8 cellular contexts compared by ENCODE assay signal in the genomic region with DNA sequence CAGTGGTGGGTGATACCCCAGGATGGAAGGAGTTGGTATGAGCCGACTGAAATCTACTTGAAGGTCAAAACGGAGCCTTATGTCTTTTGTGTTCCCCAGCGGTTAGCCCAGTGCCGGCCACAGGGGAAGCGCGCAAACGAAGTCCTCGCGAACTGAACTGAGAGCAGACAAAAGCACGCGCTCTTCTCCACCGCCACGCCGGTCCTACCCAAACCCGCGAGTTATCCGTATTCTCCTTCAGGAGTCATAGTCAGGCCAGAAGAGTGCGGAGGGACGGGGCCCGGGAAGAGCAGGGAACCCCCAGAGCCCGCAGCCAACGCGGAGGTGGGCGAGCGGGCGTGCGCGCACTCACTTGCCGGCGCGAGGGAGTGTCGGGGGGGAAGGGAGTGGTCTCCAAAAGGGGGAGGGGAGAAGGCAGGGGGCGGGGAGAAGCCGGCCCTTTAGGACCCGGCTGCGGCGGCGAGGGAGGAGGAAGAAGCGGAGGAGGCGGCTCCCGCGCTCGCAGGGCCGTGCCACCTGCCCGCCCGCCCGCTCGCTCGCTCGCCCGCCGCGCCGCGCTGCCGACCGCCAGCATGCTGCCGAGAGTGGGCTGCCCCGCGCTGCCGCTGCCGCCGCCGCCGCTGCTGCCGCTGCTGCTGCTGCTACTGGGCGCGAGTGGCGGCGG. TPM values are rescaled to one million over a fixed set of nuclear protein-coding genes. Genes with fewer than 3 reads are reported as not detected.
A peak's percentile ranks its signal among the peaks of the same experiment; 100 is the strongest.
DNase-seq lines count a peak whose midpoint lies in the region; ATAC-seq and TF ChIP-seq lines count a peak whose summit lies in the region.

Gene IGFBP2, plus strand, starts transcription at position 469 of the 664 bp plus-strand sequence. Its CDS starts 104 bp downstream, at position 573.

- no peak for TF ChIP-seq POLR2A in ovary (IDR thresholded peaks at IDR 0.05)

- no peaks in the 10 kb centered on the region for H3K36me3 ChIP-seq in ovary

- H3K27ac Mint-ChIP-seq in activated T-cell treated with anti-CD3 and anti-CD28 coated beads, Interleukin-2, amount 50 U/mL, for 72 hours: no peak within 1 kb of the TSS

- peak within 1 kb of the TSS; percentile 84 to 86 for H3K4me3 Mint-ChIP-seq in activated T-cell treated with anti-CD3 and anti-CD28 coated beads, Interleukin-2, amount 50 U/mL, for 72 hours

- WGBS in ovary, 3 donors: 0 to 1% (median 0%) methylated on average over 36 to 66 of the region's 70 CpGs

- DNase-seq in NCI-H2081 (lab: John Stamatoyannopoulos, UW) (peak; percentile 73 to 79), NCI-H2081 treated with DMSO at 0.1 percent for 48 hours (lab: John Stamatoyannopoulos, UW) (no peak), NCI-H2171 (lab: John Stamatoyannopoulos, UW) (peak; percentile 84), Right ventricle myocardium inferior (ENCODE audit: missing footprints) (no peak), ovary (peak; percentile 42 to 78 (median 65)), globus pallidus (ENCODE audit: low spot score) (no peak), middle frontal gyrus (ENCODE audit: extremely low spot score, low spot score) (no peak)
- DNase-seq in activated T-cell treated with anti-CD3 and anti-CD28 coated beads, Interleukin-2, amount 50 U/mL, for 72 hours: peak; percentile 33 to 43

- H3K4me3 ChIP-seq in ovary: peak within 1 kb of the TSS; percentile 56

- H3K9me3 Mint-ChIP-seq in activated T-cell treated with anti-CD3 and anti-CD28 coated beads, Interleukin-2, amount 50 U/mL, for 72 hours: no peaks in the 10 kb centered on the region

- no peaks in the 10 kb centered on the region for H3K27me3 ChIP-seq in ovary

- no peaks in the 10 kb centered on the region for H3K9me3 ChIP-seq in ovary

- peaks cover 11% of the 10 kb centered on the region for H3K4me1 ChIP-seq in ovary (ENCODE audit: insufficient read depth)

- intact Hi-C loops in Right ventricle myocardium inferior (cut with DNase I) (loop anchor here (10.0 kb wide), 1 partner anchor 58 kb away; no protein-coding TSS in a partner anchor), ovary (cut with DNase I) (no loop called here)

- no peaks in the 10 kb centered on the region for H3K36me3 Mint-ChIP-seq in activated T-cell treated with anti-CD3 and anti-CD28 coated beads, Interleukin-2, amount 50 U/mL, for 72 hours (ENCODE audit: insufficient read depth in 2 of 2)

- H3K27ac ChIP-seq in ovary: no peak within 1 kb of the TSS

- peaks cover 74% of the 10 kb centered on the region for H3K27me3 Mint-ChIP-seq in activated T-cell treated with anti-CD3 and anti-CD28 coated beads, Interleukin-2, amount 50 U/mL, for 72 hours (ENCODE audit: low read depth)

- TF ChIP-seq CTCF in ovary (IDR thresholded peaks at IDR 0.05): no peak

- peaks cover 22% of the 10 kb centered on the region for H3K4me1 Mint-ChIP-seq in activated T-cell treated with anti-CD3 and anti-CD28 coated beads, Interleukin-2, amount 50 U/mL, for 72 hours (ENCODE audit: low read depth)

- no peak for TF ChIP-seq EP300 in ovary (IDR thresholded peaks at IDR 0.05)

- peak; percentile 67 to 75 for ATAC-seq in activated T-cell treated with anti-CD3 and anti-CD28 coated beads, Interleukin-2, amount 50 U/mL, for 72 hours (replicated peaks in 1 of 2)
- ATAC-seq in Right ventricle myocardium inferior: peak; percentile 32

RNA-seq across cellular contexts. Expression of gene IGFBP2, which starts in this region (rescaled TPM):
- total RNA-seq in activated T-cell treated with anti-CD3 and anti-CD28 coated beads, Interleukin-2, amount 50 U/mL, for 72 hours: 1 to 10 TPM; 3.6 to 7.4 TPM
- total RNA-seq in Right ventricle myocardium inferior (60.1 TPM), ovary (100 to 1,000 TPM; 112 to 333 (median 165) TPM)
- 100 to 1,000 TPM in 1 of 2 donors, 10 to 100 TPM in 1; 47.2 to 241 TPM for polyA plus RNA-seq in ovary

Comparison
In these comparisons a context has a peak if more than half of its experiments do, and no peak if none do; other contexts are left out.
1. DNase-seq: peak in NCI-H2081 (2 of 2), NCI-H2171 (single experiment), activated T-cell treated with anti-CD3 and anti-CD28 coated beads, Interleukin-2, amount 50 U/mL, for 72 hours (2 of 2) and ovary (5 of 5); none in NCI-H2081 treated with DMSO at 0.1 percent for 48 hours (single experiment), Right ventricle myocardium inferior (single experiment), globus pallidus (single experiment) and middle frontal gyrus (single experiment).